ENCODE assay signal across 31 cellular contexts in genomic region chr2:45631319-45631718, GRCh38.
"Had no signal": no experiment of that assay in that cellular context is flagged by ENCODE, and none has a peak within 500 bp of the region (broad histone marks: within the 10 kb centered on the region; RNA-seq: fewer than 3 reads in every experiment).

No MANE protein-coding gene starts in this region.

- H3K79me2 ChIP-seq: parathyroid adenoma had no signal

- H2AFZ ChIP-seq: parathyroid adenoma had no signal

- H3K4me1 Mint-ChIP-seq: naive thymus-derived CD8-positive, alpha-beta T cell; nephron progenitor cell; neural crest cell; stimulated activated memory B cell treated with anti-CD40 and anti-IgM and Interleukin-4, amounts not matched to agents 10 μg/mL and 1 μg/mL and 100 μg/mL, for 72 hours; stimulated activated naive CD8-positive, alpha-beta T cell treated with anti-CD3 and anti-CD28 coated beads, Interleukin-15, amount 100 ng/mL, for 72 hours had no signal

- H3K4me3 Mint-ChIP-seq: naive thymus-derived CD8-positive, alpha-beta T cell; natural killer cell treated with Interleukin-12 subunit alpha and Interleukin-12 subunit beta and Interleukin-15 and Interleukin-18, amount 100 ng/mL, for 72 hours; nephron progenitor cell; neural crest cell; stimulated activated memory B cell treated with anti-CD40 and anti-IgM and Interleukin-4, amounts not matched to agents 10 μg/mL and 1 μg/mL and 100 μg/mL, for 72 hours; stimulated activated naive CD8-positive, alpha-beta T cell treated with anti-CD3 and anti-CD28 coated beads, Interleukin-15, amount 100 ng/mL, for 72 hours had no signal

- H3K9me3 Mint-ChIP-seq: naive thymus-derived CD8-positive, alpha-beta T cell; natural killer cell treated with Interleukin-12 subunit alpha and Interleukin-12 subunit beta and Interleukin-15 and Interleukin-18, amount 100 ng/mL, for 72 hours; nephron progenitor cell; neural crest cell; stimulated activated memory B cell treated with anti-CD40 and anti-IgM and Interleukin-4, amounts not matched to agents 10 μg/mL and 1 μg/mL and 100 μg/mL, for 72 hours; stimulated activated naive CD8-positive, alpha-beta T cell treated with anti-CD3 and anti-CD28 coated beads, Interleukin-15, amount 100 ng/mL, for 72 hours had no signal

- DNase-seq: naive thymus-derived CD8-positive, alpha-beta T cell; nephron progenitor cell; occipital lobe; ovary; posterior cingulate gyrus; psoas muscle; right cardiac atrium; spleen; stimulated activated CD4-positive, alpha-beta T cell treated with anti-CD3 and anti-CD28 coated beads, Interleukin-12 subunit alpha, Interleukin-12 subunit beta, amount 100 ng/mL, for 4 hours; stimulated activated CD4-positive, alpha-beta T cell treated with anti-CD3 and anti-CD28 coated beads, Interleukin-1b, Interleukin-23, amount 100 ng/mL, for 48 hours; stimulated activated CD4-positive, alpha-beta T cell treated with anti-CD3 and anti-CD28 coated beads, Interleukin-4, amount 100 ng/mL, for 1 hour; stimulated activated CD4-positive, alpha-beta T cell treated with anti-CD3 and anti-CD28 coated beads, Interleukin-4, amount 100 ng/mL, for 4 hours; stimulated activated CD8-positive, alpha-beta memory T cell treated with anti-CD3 and anti-CD28 coated beads, Interleukin-4, amount 100 ng/mL, for 48 hours; stimulated activated naive CD4-positive, alpha-beta T cell; stimulated activated naive CD8-positive, alpha-beta T cell treated with anti-CD3 and anti-CD28 coated beads, Interleukin-15, amount 100 ng/mL, for 72 hours; stimulated activated naive CD8-positive, alpha-beta T cell treated with anti-CD3 and anti-CD28 coated beads, Interleukin-15, Interleukin-2, amounts not matched to agents 100 U/mL and 50 U/mL, for 24 hours; substantia nigra; testis; tibial artery; transverse colon; upper lobe of left lung had no signal

- H3K4me2 ChIP-seq: smooth muscle cell had no signal

- H3K27me3 ChIP-seq: ovary, suprapubic skin, testis, upper lobe of left lung, vagina had no signal

- H3K9me3 ChIP-seq: ovary, psoas muscle, spleen, suprapubic skin, testis, tibial artery, transverse colon, upper lobe of left lung, vagina had no signal

- H3K4me3 ChIP-seq: ovary, psoas muscle, skin epidermis, smooth muscle cell, spleen, suprapubic skin, testis, tibial artery, transverse colon, upper lobe of left lung, vagina had no signal

- H3K9ac ChIP-seq: parathyroid adenoma had no signal

- ATAC-seq: naive thymus-derived CD8-positive, alpha-beta T cell; natural killer cell treated with Interleukin-12 subunit alpha and Interleukin-12 subunit beta and Interleukin-15 and Interleukin-18, amount 100 ng/mL, for 72 hours; psoas muscle; right cardiac atrium; sciatic nerve; stimulated activated memory B cell treated with anti-CD40 and anti-IgM and Interleukin-4, amounts not matched to agents 10 μg/mL and 1 μg/mL and 100 μg/mL, for 72 hours; stimulated activated naive CD8-positive, alpha-beta T cell treated with anti-CD3 and anti-CD28 coated beads, Interleukin-15, amount 100 ng/mL, for 72 hours; stimulated activated naive CD8-positive, alpha-beta T cell treated with anti-CD3 and anti-CD28 coated beads, Interleukin-15, Interleukin-2, amounts not matched to agents 100 U/mL and 50 U/mL, for 24 hours had no signal

- H3K36me3 ChIP-seq: ovary, spleen, suprapubic skin, tibial artery, transverse colon, upper lobe of left lung, vagina had no signal

- H3K27ac Mint-ChIP-seq: natural killer cell treated with Interleukin-12 subunit alpha and Interleukin-12 subunit beta and Interleukin-15 and Interleukin-18, amount 100 ng/mL, for 72 hours; nephron progenitor cell; progenitor cell of endocrine pancreas; stimulated activated memory B cell treated with anti-CD40 and anti-IgM and Interleukin-4, amounts not matched to agents 10 μg/mL and 1 μg/mL and 100 μg/mL, for 72 hours; stimulated activated naive CD8-positive, alpha-beta T cell treated with anti-CD3 and anti-CD28 coated beads, Interleukin-15, amount 100 ng/mL, for 72 hours had no signal

- H3K36me3 Mint-ChIP-seq: natural killer cell treated with Interleukin-12 subunit alpha and Interleukin-12 subunit beta and Interleukin-15 and Interleukin-18, amount 100 ng/mL, for 72 hours; stimulated activated memory B cell treated with anti-CD40 and anti-IgM and Interleukin-4, amounts not matched to agents 10 μg/mL and 1 μg/mL and 100 μg/mL, for 72 hours had no signal

- H3K27ac ChIP-seq: ovary, parathyroid adenoma, psoas muscle, skin epidermis, spleen, suprapubic skin, testis, tibial artery, transverse colon, upper lobe of left lung, vagina had no signal

- H3K4me1 ChIP-seq: psoas muscle, spleen, suprapubic skin, tibial artery, transverse colon, vagina had no signal
